12 cellular contexts compared by ENCODE assay signal in genomic region chr6:78615430-78615904, GRCh38.
DNase-seq lines count a peak whose midpoint lies in the region; ATAC-seq and TF ChIP-seq lines count a peak whose summit lies in the region.
"Had no signal": no experiment of that assay in that cellular context is flagged by ENCODE, and none has a peak within 500 bp of the region (broad histone marks: within the 10 kb centered on the region; RNA-seq: fewer than 3 reads in every experiment).

No MANE protein-coding gene starts in this region.

- no peak overlapping the region for H3K9ac ChIP-seq in adipocyte (ENCODE audit: low read length)

- H3K4me3 ChIP-seq in GM12865 (ENCODE audit: low read depth, low read length), result no peak overlapping the region; the same call in 1 of the 2 replicates
- H3K4me3 ChIP-seq in adipocyte (ENCODE audit: low read length), result peak overlapping the region; percentile 63
- H3K4me3 ChIP-seq: suprapubic skin had no signal

- POLR2A ChIA-PET in activated CD4-positive, alpha-beta memory T cell treated with anti-CD3 and anti-CD28 coated beads for 36 hours (lab: Charles Lee), result no interaction called here

- TF ChIP-seq CTCF in GM12865 (IDR thresholded peaks at IDR 0.05; ENCODE audit: insufficient read depth, low read depth, low read length, missing control alignments), result no peak
- TF ChIP-seq CTCF in nephron progenitor cell (IDR thresholded peaks at IDR 0.05), result no peak

- H3K9me3 ChIP-seq in adipocyte (ENCODE audit: control insufficient read depth, low read length), result no peaks in the 10 kb centered on the region
- H3K9me3 ChIP-seq: suprapubic skin had no signal

- peaks cover 19% of the 10 kb centered on the region for H3K4me1 Mint-ChIP-seq in nephron progenitor cell
- H3K4me1 Mint-ChIP-seq in activated CD4-positive, alpha-beta memory T cell treated with anti-CD3 and anti-CD28 coated beads for 36 hours (ENCODE audit: low read depth), result no peaks in the 10 kb centered on the region
- H3K4me1 Mint-ChIP-seq: activated CD4-positive, alpha-beta T cell treated with anti-CD3 and anti-CD28 coated beads for 36 hours had no signal

- H3K36me3 Mint-ChIP-seq in nephron progenitor cell (ENCODE audit: low read depth), result no peaks in the 10 kb centered on the region
- no peaks in the 10 kb centered on the region for H3K36me3 Mint-ChIP-seq in activated CD4-positive, alpha-beta memory T cell treated with anti-CD3 and anti-CD28 coated beads for 36 hours

- ATAC-seq in GM21390 (IDR thresholded peaks at IDR 0.05; ENCODE audit: unreplicated experiment), result peak; percentile 86
- ATAC-seq in HG03095 (IDR thresholded peaks at IDR 0.05; ENCODE audit: unreplicated experiment), result peak; percentile 75
- ATAC-seq: activated CD4-positive, alpha-beta T cell treated with anti-CD3 and anti-CD28 coated beads for 36 hours; Right ventricle myocardium inferior had no signal

- H3K27me3 ChIP-seq in adipocyte (replicated peaks; ENCODE audit: control insufficient read depth, insufficient read depth, low read length), result no peaks in the 10 kb centered on the region
- H3K27me3 ChIP-seq: suprapubic skin had no signal

- no peak overlapping the region for H3K27ac Mint-ChIP-seq in nephron progenitor cell
- no peak overlapping the region for H3K27ac Mint-ChIP-seq in activated CD4-positive, alpha-beta memory T cell treated with anti-CD3 and anti-CD28 coated beads for 36 hours
- H3K27ac Mint-ChIP-seq: activated CD4-positive, alpha-beta T cell treated with anti-CD3 and anti-CD28 coated beads for 36 hours had no signal

- H3K9me3 Mint-ChIP-seq in nephron progenitor cell, result no peaks in the 10 kb centered on the region
- no peaks in the 10 kb centered on the region for H3K9me3 Mint-ChIP-seq in activated CD4-positive, alpha-beta memory T cell treated with anti-CD3 and anti-CD28 coated beads for 36 hours

- CTCF ChIA-PET in activated CD4-positive, alpha-beta memory T cell treated with anti-CD3 and anti-CD28 coated beads for 36 hours (lab: Charles Lee), result interaction anchor here (0.6 kb wide), 1 partner anchor 21 kb away, joined by 3 read pairs; no protein-coding TSS in a partner anchor

- no peaks in the 10 kb centered on the region for H3K36me3 ChIP-seq in adipocyte (ENCODE audit: control insufficient read depth, insufficient read depth, low read length, severe bottlenecking)
- H3K36me3 ChIP-seq: suprapubic skin had no signal

- H3K27me3 Mint-ChIP-seq in nephron progenitor cell (ENCODE audit: low read depth, poor library complexity), result peaks cover 3% of the 10 kb centered on the region
- H3K27me3 Mint-ChIP-seq in activated CD4-positive, alpha-beta memory T cell treated with anti-CD3 and anti-CD28 coated beads for 36 hours, result no peaks in the 10 kb centered on the region

- peaks cover 11% of the 10 kb centered on the region for H3K4me1 ChIP-seq in adipocyte (ENCODE audit: control insufficient read depth, insufficient read depth, low read length)
- H3K4me1 ChIP-seq: suprapubic skin had no signal

- DNase-seq in GM12865 (ENCODE audit: low read depth), result peak; percentile 63
- peak; percentile 17 for DNase-seq in adipocyte (ENCODE audit: low read depth)
- DNase-seq in nephron progenitor cell, result no peak
- DNase-seq in 8988T, result no peak
- no peak for DNase-seq in activated CD4-positive, alpha-beta memory T cell treated with anti-CD3 and anti-CD28 coated beads for 36 hours
- no peak for DNase-seq in NCI-H748 treated with DMSO at 0.1 percent for 48 hours (lab: John Stamatoyannopoulos, UW)
- DNase-seq: activated CD4-positive, alpha-beta T cell treated with anti-CD3 and anti-CD28 coated beads for 36 hours; amniotic stem cell had no signal

- intact Hi-C loops in activated CD4-positive, alpha-beta memory T cell treated with anti-CD3 and anti-CD28 coated beads for 36 hours (cut with micrococcal nuclease), result no loop called here

- no peak overlapping the region for H3K4me3 Mint-ChIP-seq in nephron progenitor cell
- H3K4me3 Mint-ChIP-seq in activated CD4-positive, alpha-beta memory T cell treated with anti-CD3 and anti-CD28 coated beads for 36 hours, result no peak overlapping the region
- H3K4me3 Mint-ChIP-seq: activated CD4-positive, alpha-beta T cell treated with anti-CD3 and anti-CD28 coated beads for 36 hours had no signal

Comparison
In these comparisons a context has a peak if more than half of its experiments do, and no peak if none do; other contexts are left out.
1. DNase-seq: peak in GM12865 (single experiment) and adipocyte (single experiment); none in nephron progenitor cell (single experiment), 8988T (single experiment), activated CD4-positive, alpha-beta memory T cell treated with anti-CD3 and anti-CD28 coated beads for 36 hours (single experiment) and NCI-H748 treated with DMSO at 0.1 percent for 48 hours (single experiment).